In the genomic region with DNA sequence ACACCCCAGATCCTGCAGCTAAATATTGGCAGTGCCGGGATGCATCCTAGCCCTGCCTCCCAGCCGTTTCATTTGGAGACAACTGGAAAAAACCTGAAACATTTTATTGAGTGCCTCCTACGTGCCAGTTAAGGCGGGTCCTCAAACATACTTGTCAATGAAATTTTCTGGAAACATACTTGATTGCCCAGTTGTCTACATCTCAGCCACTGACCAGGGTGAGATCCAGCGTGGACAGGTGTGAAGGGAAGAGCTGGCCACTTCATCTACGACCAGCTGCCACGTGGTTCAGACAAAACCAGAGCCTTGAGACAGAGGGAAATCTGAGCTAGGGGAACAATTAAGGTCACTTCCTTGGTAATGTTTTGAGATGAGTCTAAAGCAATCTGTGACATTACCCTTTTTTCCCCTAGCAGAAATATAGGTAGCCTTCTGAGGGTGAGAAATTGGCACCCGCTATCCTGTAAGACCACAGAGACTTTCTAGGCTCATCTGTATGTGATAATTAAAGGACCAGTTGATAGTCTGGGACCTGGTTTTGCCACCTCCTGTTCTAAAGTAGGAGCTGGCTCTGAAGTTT, we compare ENCODE assay signal across 25 cellular contexts.
DNase-seq lines count a peak whose midpoint lies in the region; ATAC-seq and TF ChIP-seq lines count a peak whose summit lies in the region.
"Had no signal": no experiment of that assay in that cellular context is flagged by ENCODE, and none has a peak within 500 bp of the region (broad histone marks: within the 10 kb centered on the region; RNA-seq: fewer than 3 reads in every experiment).

No MANE protein-coding gene starts in this region.

- H3K27ac ChIP-seq in HEK293 (ENCODE audit: extremely low read depth, low read depth, low read length) (no peak overlapping the region), SJCRH30 (no peak overlapping the region)
- H3K27ac ChIP-seq in CD8-positive, alpha-beta memory T cell (ENCODE audit: low read depth, low read length) = no peak overlapping the region
- H3K27ac ChIP-seq: A549, PC-9 had no signal

- no peaks in the 10 kb centered on the region for H3K27me3 ChIP-seq in SJCRH30
- H3K27me3 ChIP-seq in CD8-positive, alpha-beta memory T cell (ENCODE audit: insufficient read depth, low read length, poor library complexity, severe bottlenecking) = no peaks in the 10 kb centered on the region

- H3K4me1 Mint-ChIP-seq in mesothelial cell of epicardium = peaks cover 74% of the 10 kb centered on the region
- peaks cover 45% of the 10 kb centered on the region for H3K4me1 Mint-ChIP-seq in stimulated activated memory B cell treated with anti-CD40 and anti-IgM and Interleukin-4, amounts not matched to agents 10 μg/mL and 1 μg/mL and 100 μg/mL, for 72 hours
- peaks cover 0 to 11% (median 8%) of the 10 kb centered on the region in 3 donors for H3K4me1 Mint-ChIP-seq in CD8-positive, alpha-beta memory T cell

- no peaks in the 10 kb centered on the region for H3K9me3 ChIP-seq in HEK293 (ENCODE audit: control insufficient read depth, insufficient read depth, low read depth, low read length)
- H3K9me3 ChIP-seq in SJCRH30 (replicated peaks) = no peaks in the 10 kb centered on the region
- no peaks in the 10 kb centered on the region for H3K9me3 ChIP-seq in CD8-positive, alpha-beta memory T cell (ENCODE audit: low read length)
- H3K9me3 ChIP-seq: A549 had no signal

- H3K9me3 Mint-ChIP-seq in mesothelial cell of epicardium = no peaks in the 10 kb centered on the region
- no peaks in the 10 kb centered on the region for H3K9me3 Mint-ChIP-seq in stimulated activated memory B cell treated with anti-CD40 and anti-IgM and Interleukin-4, amounts not matched to agents 10 μg/mL and 1 μg/mL and 100 μg/mL, for 72 hours
- no peaks in the 10 kb centered on the region for H3K9me3 Mint-ChIP-seq in CD8-positive, alpha-beta memory T cell
- H3K9me3 Mint-ChIP-seq: CD8-positive, alpha-beta T cell; T-cell had no signal

- no peaks in the 10 kb centered on the region for H3K36me3 Mint-ChIP-seq in mesothelial cell of epicardium
- peaks cover 41% of the 10 kb centered on the region for H3K36me3 Mint-ChIP-seq in stimulated activated memory B cell treated with anti-CD40 and anti-IgM and Interleukin-4, amounts not matched to agents 10 μg/mL and 1 μg/mL and 100 μg/mL, for 72 hours
- no peaks in the 10 kb centered on the region for H3K36me3 Mint-ChIP-seq in CD8-positive, alpha-beta memory T cell
- H3K36me3 Mint-ChIP-seq: CD8-positive, alpha-beta T cell; T-cell had no signal

- no peaks in the 10 kb centered on the region for H3K27me3 Mint-ChIP-seq in mesothelial cell of epicardium (ENCODE audit: low read depth)
- H3K27me3 Mint-ChIP-seq in stimulated activated memory B cell treated with anti-CD40 and anti-IgM and Interleukin-4, amounts not matched to agents 10 μg/mL and 1 μg/mL and 100 μg/mL, for 72 hours = no peaks in the 10 kb centered on the region
- H3K27me3 Mint-ChIP-seq in CD8-positive, alpha-beta memory T cell = no peaks in the 10 kb centered on the region

- POLR2A ChIA-PET in HEK293 (lab: Yijun Ruan, JAX) = interaction anchor here (0.6 kb wide), 1 partner anchor 22 kb away, joined by 3 read pairs; no protein-coding TSS in a partner anchor
- POLR2A ChIA-PET in CD8-positive, alpha-beta memory T cell (lab: Charles Lee) = no interaction called here

- H3K4me3 Mint-ChIP-seq in mesothelial cell of epicardium = no peak overlapping the region
- no peak overlapping the region for H3K4me3 Mint-ChIP-seq in stimulated activated memory B cell treated with anti-CD40 and anti-IgM and Interleukin-4, amounts not matched to agents 10 μg/mL and 1 μg/mL and 100 μg/mL, for 72 hours
- no peak overlapping the region for H3K4me3 Mint-ChIP-seq in CD8-positive, alpha-beta memory T cell
- H3K4me3 Mint-ChIP-seq: CD8-positive, alpha-beta T cell; T-cell had no signal

- H3K4me3 ChIP-seq in HEK293 (ENCODE audit: low read depth, low read length) (no peak overlapping the region), SJCRH30 (no peak overlapping the region)
- H3K4me3 ChIP-seq in CD8-positive, alpha-beta memory T cell (ENCODE audit: low read length) = no peak overlapping the region
- H3K4me3 ChIP-seq: A549, PC-9 had no signal

- peak; percentile 69 for ATAC-seq in stimulated activated memory B cell treated with anti-CD40 and anti-IgM and Interleukin-4, amounts not matched to agents 10 μg/mL and 1 μg/mL and 100 μg/mL, for 72 hours
- ATAC-seq: A549; CD8-positive, alpha-beta T cell; Right ventricle myocardium inferior; T-cell had no signal

- peak overlapping the region; percentile 73 for H3K27ac Mint-ChIP-seq in mesothelial cell of epicardium
- peak overlapping the region; percentile 63 for H3K27ac Mint-ChIP-seq in stimulated activated memory B cell treated with anti-CD40 and anti-IgM and Interleukin-4, amounts not matched to agents 10 μg/mL and 1 μg/mL and 100 μg/mL, for 72 hours
- no peak overlapping the region for H3K27ac Mint-ChIP-seq in CD8-positive, alpha-beta memory T cell
- H3K27ac Mint-ChIP-seq: CD8-positive, alpha-beta T cell; T-cell had no signal

- CTCF ChIA-PET in HEK293 (lab: Yijun Ruan, JAX) = interaction anchor here (0.7 to 1.6 kb wide), 3 partner anchors 13 to 84 kb away, joined by 3 to 5 read pairs (median 4); no protein-coding TSS in a partner anchor
- CTCF ChIA-PET in CD8-positive, alpha-beta memory T cell (lab: Charles Lee) = no interaction called here

- H3K4me1 ChIP-seq in HEK293 (ENCODE audit: control insufficient read depth, insufficient read depth, low read length) = peaks cover 26% of the 10 kb centered on the region
- peaks cover 24% of the 10 kb centered on the region for H3K4me1 ChIP-seq in SJCRH30
- no peaks in the 10 kb centered on the region for H3K4me1 ChIP-seq in CD8-positive, alpha-beta memory T cell (ENCODE audit: insufficient read depth, low read length)
- H3K4me1 ChIP-seq: A549 had no signal

- H3K36me3 ChIP-seq in HEK293 (ENCODE audit: control insufficient read depth in 2 of 2, insufficient read depth in 1 of 2, low read length in 2 of 2) (no peaks in the 10 kb centered on the region), SJCRH30 (no peaks in the 10 kb centered on the region)
- no peaks in the 10 kb centered on the region for H3K36me3 ChIP-seq in CD8-positive, alpha-beta memory T cell (ENCODE audit: insufficient read depth, low read length)

- DNase-seq in SJCRH30 = peak; percentile 22 to 56
- no peak for DNase-seq in mesothelial cell of epicardium (ENCODE audit: low spot score in 2 of 2, unreplicated experiment in 2 of 2)
- no peak for DNase-seq in NK-92 treated with Interleukin-12 subunit alpha and Interleukin-12 subunit beta, amount 100 ng/mL, for 24 hours (lab: John Stamatoyannopoulos, UW)
- no peak for DNase-seq in HuH-7.5 (ENCODE audit: low spot score)
- DNase-seq in CD8-positive, alpha-beta memory T cell = no peak
- DNase-seq: AML-193; C1 segment of cervical spinal cord; CD8-positive, alpha-beta T cell; DMS 273 treated with DMSO at 0.1 percent for 48 hours; DMS79; EL; GDM1; Karpas-422; MV-4-11; NCI-H1105; NCI-H1436 treated with DMSO at 0.1 percent for 48 hours; NCI-H1930; NCI-H524 treated with DMSO at 0.1 percent for 48 hours; NCI-H774; PC-9; T-cell had no signal

- TF ChIP-seq CTCF in HEK293 (tag by site-specific recombination; IDR thresholded peaks at IDR 0.05) (no peak), mesothelial cell of epicardium (IDR thresholded peaks at IDR 0.05; ENCODE audit: unreplicated experiment) (no peak)

TF ChIP-seq in HEK293, 187 proteins besides CTCF, POLR2A, EP300 and RAD21:
- TF ChIP-seq ZNF341 (tag by site-specific recombination; IDR thresholded peaks at IDR 0.05; ENCODE audit: low read depth) = 0 out of 2 replicates have a peak, but pooled peaks have one; percentile 9
- TF ChIP-seq, protein P1, sequence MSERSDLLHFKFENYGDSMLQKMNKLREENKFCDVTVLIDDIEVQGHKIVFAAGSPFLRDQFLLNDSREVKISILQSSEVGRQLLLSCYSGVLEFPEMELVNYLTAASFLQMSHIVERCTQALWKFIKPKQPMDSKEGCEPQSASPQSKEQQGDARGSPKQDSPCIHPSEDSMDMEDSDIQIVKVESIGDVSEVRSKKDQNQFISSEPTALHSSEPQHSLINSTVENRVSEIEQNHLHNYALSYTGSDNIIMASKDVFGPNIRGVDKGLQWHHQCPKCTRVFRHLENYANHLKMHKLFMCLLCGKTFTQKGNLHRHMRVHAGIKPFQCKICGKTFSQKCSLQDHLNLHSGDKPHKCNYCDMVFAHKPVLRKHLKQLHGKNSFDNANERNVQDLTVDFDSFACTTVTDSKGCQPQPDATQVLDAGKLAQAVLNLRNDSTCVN (tag by site-specific recombination; optimal IDR thresholded peaks at IDR 0.05) = no peak

Comparison
In these comparisons a context has a peak if more than half of its experiments do, and no peak if none do; other contexts are left out.
1. DNase-seq: peak in SJCRH30 (2 of 2); none in mesothelial cell of epicardium (0 of 2), NK-92 treated with Interleukin-12 subunit alpha and Interleukin-12 subunit beta, amount 100 ng/mL, for 24 hours (single experiment), HuH-7.5 (single experiment) and CD8-positive, alpha-beta memory T cell (0 of 5).
2. H3K27ac Mint-ChIP-seq: peak in mesothelial cell of epicardium (single experiment) and stimulated activated memory B cell treated with anti-CD40 and anti-IgM and Interleukin-4, amounts not matched to agents 10 μg/mL and 1 μg/mL and 100 μg/mL, for 72 hours (single experiment); none in CD8-positive, alpha-beta memory T cell (0 of 8).